ENCODE assay signal across 8 cellular contexts in genomic region chr6:89079611-89080213, GRCh38. TPM values are rescaled to one million over a fixed set of nuclear protein-coding genes. Genes with fewer than 3 reads are reported as not detected.
DNase-seq lines count a peak whose midpoint lies in the region; ATAC-seq lines count a peak whose summit lies in the region.

No MANE protein-coding gene starts in this region.

- peak; percentile 13 for DNase-seq in NCI-H1092 (lab: John Stamatoyannopoulos, UW)
- DNase-seq in activated CD4-positive, CD25-positive, alpha-beta regulatory T cell treated with anti-CD3 and anti-CD28 coated beads, Interleukin-2, amount 50 U/mL, for 72 hours: peak; percentile 46
- DNase-seq in cerebellum (ENCODE audit: low spot score): peak; percentile 42
- peak; percentile 32 for DNase-seq in stimulated activated CD4-positive, alpha-beta T cell treated with anti-CD3 and anti-CD28 coated beads, Interleukin-2, amount 100 ng/mL, for 4 hours (ENCODE audit: low read depth)

- H3K27ac ChIP-seq in layer of hippocampus (ENCODE audit: low read depth, low read length): peak overlapping the region; percentile 100

- ATAC-seq in GM18498 (IDR thresholded peaks at IDR 0.05; ENCODE audit: unreplicated experiment) (peak; percentile 15), GM19328 (IDR thresholded peaks at IDR 0.05; ENCODE audit: unreplicated experiment) (no peak), HG03571 (IDR thresholded peaks at IDR 0.05; ENCODE audit: unreplicated experiment) (no peak)

- no peaks in the 10 kb centered on the region for H3K27me3 ChIP-seq in layer of hippocampus (ENCODE audit: control insufficient read depth, insufficient read depth, low read length)

RNA-seq across cellular contexts. Expression of gene PNRC1, which starts 0.8 kb away (rescaled TPM):
- total RNA-seq in cerebellum: 75.8 TPM

RNA-seq across cellular contexts. Expression of gene SRSF12, which starts 38.2 kb away (rescaled TPM):
- 38.0 TPM for total RNA-seq in cerebellum
